In the genomic region with DNA sequence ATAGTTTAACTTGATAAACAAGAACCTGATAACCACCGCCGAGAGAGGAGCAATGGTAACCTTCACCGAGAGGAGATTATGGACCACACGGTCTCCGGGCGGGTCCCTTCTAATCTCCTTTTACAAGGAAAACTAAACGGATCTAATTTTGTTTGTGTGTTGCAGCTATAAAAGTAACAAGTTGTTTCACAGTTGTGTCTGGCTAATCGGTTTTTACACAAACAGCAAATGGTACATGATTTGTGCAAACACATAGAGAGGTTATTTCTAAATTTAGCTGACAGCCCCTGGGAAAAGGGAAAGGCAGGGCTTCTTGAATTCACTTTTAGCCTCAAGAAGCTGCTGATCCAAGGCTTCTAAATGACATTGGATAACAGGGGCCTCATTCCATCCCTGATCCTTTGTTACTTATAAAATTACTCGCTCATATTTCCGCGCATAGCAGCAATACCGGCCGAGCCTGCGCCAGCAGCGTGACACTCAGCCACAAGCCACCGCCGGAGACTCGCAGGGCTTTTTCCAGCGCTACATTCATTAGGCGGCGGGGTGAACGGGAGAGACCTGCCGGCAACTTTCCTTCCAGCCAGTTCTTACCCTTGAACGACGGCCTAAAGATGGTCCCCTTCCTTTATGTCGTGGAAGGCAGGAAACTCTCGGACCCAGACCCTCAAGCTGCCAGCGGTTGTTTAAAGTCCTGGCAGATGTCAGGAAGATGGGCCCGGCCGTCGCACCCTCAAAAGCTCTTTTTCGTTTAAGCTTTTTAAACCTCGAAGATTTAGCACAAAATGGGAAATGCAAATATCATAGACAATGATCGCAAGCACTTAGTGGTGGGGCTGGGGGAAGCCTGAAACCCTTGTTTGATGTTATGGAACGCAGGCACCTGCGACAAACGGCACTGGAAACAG, we compare ENCODE assay signal across 1 cellular context.
TF ChIP-seq lines count a peak whose summit lies in the region.

No MANE protein-coding gene starts in this region.

TF ChIP-seq in endothelial cell of umbilical vein, 7 proteins besides CTCF, POLR2A, EP300 and RAD21:
- peak; percentile 92 for TF ChIP-seq EZH2 (IDR thresholded peaks at IDR 0.05; ENCODE audit: borderline replicate concordance, low read depth, low read length, severe bottlenecking)
- TF ChIP-seq GATA2 (IDR thresholded peaks at IDR 0.05; ENCODE audit: insufficient read depth, insufficient read length, low read depth, low read length) = no peak
